ENCODE assay signal across 21 cellular contexts in genomic region chr5:179381691-179382090, GRCh38. TPM values are rescaled to one million over a fixed set of nuclear protein-coding genes. Genes with fewer than 3 reads are reported as not detected.
DNase-seq lines count a peak whose midpoint lies in the region; ATAC-seq and TF ChIP-seq lines count a peak whose summit lies in the region.
"Had no signal": no experiment of that assay in that cellular context is flagged by ENCODE, and none has a peak within 500 bp of the region (broad histone marks: within the 10 kb centered on the region; RNA-seq: fewer than 3 reads in every experiment).

No MANE protein-coding gene starts in this region.

- intact Hi-C loops in stomach (cut with DNase I; ENCODE audit: low total_unique reads) = no loop called here

- H3K4me3 Mint-ChIP-seq in stimulated activated naive CD8-positive, alpha-beta T cell treated with anti-CD3 and anti-CD28 coated beads, Interleukin-15, amount 100 ng/mL, for 72 hours = no peak overlapping the region
- H3K4me3 Mint-ChIP-seq: CD8-positive, alpha-beta memory T cell had no signal

- H3K4me1 ChIP-seq in osteoblast (ENCODE audit: insufficient read depth, low read length) (peaks cover 30% of the 10 kb centered on the region), stomach (no peaks in the 10 kb centered on the region)

- H3K9me3 ChIP-seq in osteoblast (ENCODE audit: low read depth, low read length) (no peaks in the 10 kb centered on the region), stomach (no peaks in the 10 kb centered on the region)
- H3K9me3 ChIP-seq: MG63 had no signal

- no peak overlapping the region for H3K4me2 ChIP-seq in osteoblast (ENCODE audit: insufficient read depth, low read length)

- TF ChIP-seq POLR2A in stomach (IDR thresholded peaks at IDR 0.05) = no peak

- no peaks in the 10 kb centered on the region for H3K4me1 Mint-ChIP-seq in stimulated activated naive CD8-positive, alpha-beta T cell treated with anti-CD3 and anti-CD28 coated beads, Interleukin-15, amount 100 ng/mL, for 72 hours
- H3K4me1 Mint-ChIP-seq: CD8-positive, alpha-beta memory T cell had no signal

- no peaks in the 10 kb centered on the region for H4K20me1 ChIP-seq in osteoblast (ENCODE audit: insufficient read depth, low read length)

- no peak overlapping the region for H3K4me3 ChIP-seq in osteoblast (ENCODE audit: insufficient read depth, low read length)
- no peak overlapping the region for H3K4me3 ChIP-seq in stomach
- H3K4me3 ChIP-seq: MG63 had no signal

- TF ChIP-seq EP300 in stomach (IDR thresholded peaks at IDR 0.05) = no peak

- no peaks in the 10 kb centered on the region for H3K36me3 ChIP-seq in osteoblast (ENCODE audit: insufficient read depth, low read length)
- no peaks in the 10 kb centered on the region for H3K36me3 ChIP-seq in stomach
- H3K36me3 ChIP-seq: MG63 had no signal

- no peaks in the 10 kb centered on the region for H3K79me2 ChIP-seq in osteoblast (ENCODE audit: insufficient read depth, low read length)

- ATAC-seq in stimulated activated naive CD8-positive, alpha-beta T cell treated with anti-CD3 and anti-CD28 coated beads, Interleukin-15, Interleukin-2, amounts not matched to agents 100 U/mL and 50 U/mL, for 24 hours = peak; percentile 14
- no peak for ATAC-seq in stimulated activated naive CD8-positive, alpha-beta T cell treated with anti-CD3 and anti-CD28 coated beads, Interleukin-15, amount 100 ng/mL, for 72 hours
- ATAC-seq: Right ventricle myocardium inferior had no signal

- H3K27ac ChIP-seq in osteoblast (ENCODE audit: low read depth, low read length) (no peak overlapping the region), caudate nucleus (ENCODE audit: low read depth, low read length) (no peak overlapping the region), stomach (no peak overlapping the region)
- H3K27ac ChIP-seq: C4-2B had no signal

- H2AFZ ChIP-seq in osteoblast (ENCODE audit: low read length) = no peak overlapping the region

- no peaks in the 10 kb centered on the region for H3K9me3 Mint-ChIP-seq in stimulated activated naive CD8-positive, alpha-beta T cell treated with anti-CD3 and anti-CD28 coated beads, Interleukin-15, amount 100 ng/mL, for 72 hours

- peaks cover 8% of the 10 kb centered on the region for H3K27me3 Mint-ChIP-seq in stimulated activated naive CD8-positive, alpha-beta T cell treated with anti-CD3 and anti-CD28 coated beads, Interleukin-15, amount 100 ng/mL, for 72 hours

- no peak overlapping the region for H3K27ac Mint-ChIP-seq in stimulated activated naive CD8-positive, alpha-beta T cell treated with anti-CD3 and anti-CD28 coated beads, Interleukin-15, amount 100 ng/mL, for 72 hours
- H3K27ac Mint-ChIP-seq: CD8-positive, alpha-beta memory T cell had no signal

- WGBS in stomach, 5 donors = 81 to 88% (median 87%) methylated on average over 18 of the region's 18 CpGs

- H3K27me3 ChIP-seq in osteoblast (ENCODE audit: insufficient read depth, low read length) (no peaks in the 10 kb centered on the region), stomach (no peaks in the 10 kb centered on the region)
- H3K27me3 ChIP-seq: MG63 had no signal

- no peak for DNase-seq in stimulated activated naive CD8-positive, alpha-beta T cell treated with anti-CD3 and anti-CD28 coated beads, Interleukin-15, Interleukin-2, amounts not matched to agents 100 U/mL and 50 U/mL, for 24 hours
- DNase-seq in stimulated activated naive CD8-positive, alpha-beta T cell treated with anti-CD3 and anti-CD28 coated beads, Interleukin-15, amount 100 ng/mL, for 72 hours = no peak
- peak; percentile 44 for DNase-seq in islet precursor cell
- DNase-seq in osteoblast (ENCODE audit: insufficient read length, low spot score, missing footprints) = peak; percentile 21
- DNase-seq in DMS79 (lab: John Stamatoyannopoulos, UW) = no peak
- no peak for DNase-seq in NCI-H510A (lab: John Stamatoyannopoulos, UW)
- no peak for DNase-seq in caudate nucleus (lab: John Stamatoyannopoulos, UW)
- no peak for DNase-seq in stomach
- DNase-seq: Calu3; CD8-positive, alpha-beta memory T cell; DMS153; GF-D8; Kasumi-1; MG63; NCI-H1417 treated with DMSO at 0.1 percent for 48 hours; NCI-H187; NCI-H446; NCI-H526 treated with DMSO at 0.1 percent for 48 hours; OCI-M1 had no signal

- no peak for TF ChIP-seq CTCF in osteoblast (IDR thresholded peaks at IDR 0.05; ENCODE audit: extremely low read depth, low read depth, low read length)
- no peak for TF ChIP-seq CTCF in stomach (IDR thresholded peaks at IDR 0.05)

RNA-seq across cellular contexts. Expression of gene ADAMTS2, which starts 36.4 kb away (rescaled TPM):
- 144 and 203 TPM in 2 replicates for total RNA-seq in osteoblast
- total RNA-seq in stomach = 10 to 100 TPM in 4 of 5 donors, 1 to 10 TPM in 1; 4.1 to 41.5 (median 31.4) TPM
- 1 to 10 TPM; 1.8 to 6.2 (median 3.5) TPM for polyA plus RNA-seq in stomach
- total RNA-seq: Calu3; CD8-positive, alpha-beta memory T cell had no signal
- polyA plus RNA-seq: CD8-positive, alpha-beta memory T cell had no signal

Comparison
In these comparisons a context has a peak if more than half of its experiments do, and no peak if none do; other contexts are left out.
1. DNase-seq: peak in islet precursor cell (single experiment) and osteoblast (single experiment); none in stimulated activated naive CD8-positive, alpha-beta T cell treated with anti-CD3 and anti-CD28 coated beads, Interleukin-15, Interleukin-2, amounts not matched to agents 100 U/mL and 50 U/mL, for 24 hours (single experiment), stimulated activated naive CD8-positive, alpha-beta T cell treated with anti-CD3 and anti-CD28 coated beads, Interleukin-15, amount 100 ng/mL, for 72 hours (0 of 2), DMS79 (single experiment), NCI-H510A (single experiment), caudate nucleus (0 of 61) and stomach (single experiment).